ENCODE assay signal across 1 cellular context in genomic region chr19:13917888-13918406, GRCh38.
TF ChIP-seq lines count a peak whose summit lies in the region.

No MANE protein-coding gene starts in this region.

TF ChIP-seq in IMR-90, 13 proteins besides CTCF, POLR2A, EP300 and RAD21:
- TF ChIP-seq MAZ (IDR thresholded peaks at IDR 0.05; ENCODE audit: borderline replicate concordance, low read depth, low read length) (no peak), FOS (IDR thresholded peaks at IDR 0.05; ENCODE audit: low read depth, low read length) (no peak), RCOR1 (IDR thresholded peaks at IDR 0.05; ENCODE audit: insufficient replicate concordance, low read length) (no peak), NFE2L2 (IDR thresholded peaks at IDR 0.05; ENCODE audit: low read depth, low read length) (no peak), MAFK (IDR thresholded peaks at IDR 0.05; ENCODE audit: low read depth, low read length) (no peak), CEBPB (IDR thresholded peaks at IDR 0.05; ENCODE audit: low read depth, low read length) (no peak), ELK1 (IDR thresholded peaks at IDR 0.05; ENCODE audit: borderline replicate concordance, low read depth, low read length) (no peak), USF2 (IDR thresholded peaks at IDR 0.05; ENCODE audit: low read depth, low read length) (no peak), SMC3 (IDR thresholded peaks at IDR 0.05; ENCODE audit: low read depth, low read length) (no peak), RFX5 (IDR thresholded peaks at IDR 0.05; ENCODE audit: low read depth, low read length) (no peak), BHLHE40 (IDR thresholded peaks at IDR 0.05; ENCODE audit: low read depth, low read length) (no peak)
TF ChIP-seq in IMR-90: peak in this region for 0.
